In the genomic region with DNA sequence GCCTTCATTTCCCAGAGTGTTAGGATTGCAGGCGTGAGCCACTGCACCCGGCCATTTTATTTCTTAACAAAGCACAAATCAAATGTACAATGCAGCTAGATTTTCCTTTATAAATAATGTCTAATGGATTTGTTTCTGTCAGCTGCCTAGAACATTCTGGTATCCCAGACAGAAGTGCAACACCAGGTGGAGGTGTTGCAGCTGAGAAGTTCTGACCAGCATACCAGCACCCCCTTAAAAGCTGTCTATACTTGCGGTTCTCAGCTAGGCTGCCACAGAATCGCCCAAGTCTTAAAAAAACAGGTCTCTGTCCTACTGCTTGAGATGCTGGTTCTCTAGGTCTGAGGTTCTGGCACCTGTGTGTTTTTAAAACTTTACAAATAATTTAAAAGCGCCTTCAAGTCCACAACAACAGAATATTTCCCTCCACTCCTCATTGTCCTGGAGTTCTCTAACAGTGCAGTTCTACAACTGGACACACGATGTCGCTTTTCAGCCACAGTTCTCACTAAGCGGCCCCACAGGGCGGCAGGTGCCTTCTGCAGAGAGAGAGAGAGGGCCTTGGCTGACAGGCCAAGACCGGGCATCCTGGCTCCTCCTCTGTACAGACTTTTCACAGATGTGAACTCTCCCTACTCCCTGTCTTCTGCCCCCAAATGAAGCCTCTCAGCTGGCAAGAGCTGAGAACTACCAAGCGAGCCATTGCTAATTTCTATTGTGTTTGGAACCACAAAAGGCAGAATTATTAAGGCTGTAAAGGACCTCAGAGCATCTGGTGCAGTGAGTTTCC, we compare ENCODE assay signal across 1 cellular context.
TF ChIP-seq lines count a peak whose summit lies in the region.

No MANE protein-coding gene starts in this region.

TF ChIP-seq in HepG2, 621 proteins besides CTCF, POLR2A, EP300 and RAD21 (continued from another document and continues in another):
- TF ChIP-seq KAT7 (CRISPR knock-in tag; IDR thresholded peaks at IDR 0.05; ENCODE audit: borderline replicate concordance) (no peak), ERF (CRISPR knock-in tag; IDR thresholded peaks at IDR 0.05) (peak; percentile 60; the same call in 1 of the 2 replicates), AGO1 (IDR thresholded peaks at IDR 0.05; ENCODE audit: low read depth, low read length, poor library complexity, severe bottlenecking) (no peak), MEIS2 (CRISPR knock-in tag; IDR thresholded peaks at IDR 0.05) (0 out of 2 replicates have a peak, but pooled peaks have one; percentile 27), HNRNPK (IDR thresholded peaks at IDR 0.05; ENCODE audit: low read depth, low read length, poor library complexity, severe bottlenecking) (no peak), ATF1 (CRISPR knock-in tag; IDR thresholded peaks at IDR 0.05) (no peak), PAF1 (CRISPR knock-in tag; IDR thresholded peaks at IDR 0.05) (no peak), ZNF652 (CRISPR knock-in tag; IDR thresholded peaks at IDR 0.05; ENCODE audit: borderline replicate concordance, low read depth) (0 out of 2 replicates have a peak, but pooled peaks have one; percentile 20), ZNF780A (CRISPR knock-in tag; IDR thresholded peaks at IDR 0.05) (no peak), SRY (CRISPR knock-in tag; IDR thresholded peaks at IDR 0.05) (no peak), GZF1 (CRISPR knock-in tag; IDR thresholded peaks at IDR 0.05) (no peak), HMGA1 (CRISPR knock-in tag; conservative IDR thresholded peaks at IDR 0.05) (no peak), ONECUT2 (CRISPR knock-in tag; IDR thresholded peaks at IDR 0.05) (no peak), ZFP36L2 (CRISPR knock-in tag; IDR thresholded peaks at IDR 0.05) (no peak), ZNF569 (CRISPR knock-in tag; IDR thresholded peaks at IDR 0.05; ENCODE audit: borderline replicate concordance) (no peak), KDM3A (CRISPR knock-in tag; IDR thresholded peaks at IDR 0.05; ENCODE audit: low read depth) (0 out of 2 replicates have a peak, but pooled peaks have one; percentile 62), NFRKB (IDR thresholded peaks at IDR 0.05) (no peak), SETDB1 (CRISPR knock-in tag; IDR thresholded peaks at IDR 0.05; ENCODE audit: borderline replicate concordance) (no peak), CENPX (CRISPR knock-in tag; IDR thresholded peaks at IDR 0.05) (no peak), ZNF33B (CRISPR knock-in tag; IDR thresholded peaks at IDR 0.05) (no peak), MLLT10 (CRISPR knock-in tag; IDR thresholded peaks at IDR 0.05) (no peak), BRD4 (CRISPR knock-in tag; IDR thresholded peaks at IDR 0.05) (no peak), ZNF878 (CRISPR knock-in tag; IDR thresholded peaks at IDR 0.05) (no peak), ZBTB7A (CRISPR knock-in tag; IDR thresholded peaks at IDR 0.05) (no peak), CAMTA2 (CRISPR knock-in tag; IDR thresholded peaks at IDR 0.05; ENCODE audit: borderline replicate concordance) (no peak), ZNF703 (CRISPR knock-in tag; IDR thresholded peaks at IDR 0.05; ENCODE audit: borderline replicate concordance) (no peak), RBM22 (optimal IDR thresholded peaks at IDR 0.05; ENCODE audit: low read length) (no peak), HOXD1 (CRISPR knock-in tag; IDR thresholded peaks at IDR 0.05) (no peak), HMG20B (CRISPR knock-in tag; conservative IDR thresholded peaks at IDR 0.05) (peak; percentile 61; the same call in 1 of the 2 replicates), ZFP90 (CRISPR knock-in tag; IDR thresholded peaks at IDR 0.05; ENCODE audit: borderline replicate concordance) (no peak), CREM (IDR thresholded peaks at IDR 0.05) (no peak), CREM (CRISPR knock-in tag; IDR thresholded peaks at IDR 0.05) (no peak), ZNF484 (CRISPR knock-in tag; IDR thresholded peaks at IDR 0.05; ENCODE audit: borderline replicate concordance, low read depth) (no peak), ZNF441 (CRISPR knock-in tag; IDR thresholded peaks at IDR 0.05; ENCODE audit: borderline replicate concordance) (no peak), PRMT3 (CRISPR knock-in tag; IDR thresholded peaks at IDR 0.05; ENCODE audit: borderline replicate concordance, low read depth) (no peak), NPAS2 (CRISPR knock-in tag; IDR thresholded peaks at IDR 0.05; ENCODE audit: borderline replicate concordance) (no peak), ZNF329 (CRISPR knock-in tag; IDR thresholded peaks at IDR 0.05; ENCODE audit: low read depth) (no peak), NCOA5 (CRISPR knock-in tag; IDR thresholded peaks at IDR 0.05) (no peak), MAF1 (CRISPR knock-in tag; IDR thresholded peaks at IDR 0.05; ENCODE audit: borderline replicate concordance) (no peak)
- TF ChIP-seq, protein P1, sequence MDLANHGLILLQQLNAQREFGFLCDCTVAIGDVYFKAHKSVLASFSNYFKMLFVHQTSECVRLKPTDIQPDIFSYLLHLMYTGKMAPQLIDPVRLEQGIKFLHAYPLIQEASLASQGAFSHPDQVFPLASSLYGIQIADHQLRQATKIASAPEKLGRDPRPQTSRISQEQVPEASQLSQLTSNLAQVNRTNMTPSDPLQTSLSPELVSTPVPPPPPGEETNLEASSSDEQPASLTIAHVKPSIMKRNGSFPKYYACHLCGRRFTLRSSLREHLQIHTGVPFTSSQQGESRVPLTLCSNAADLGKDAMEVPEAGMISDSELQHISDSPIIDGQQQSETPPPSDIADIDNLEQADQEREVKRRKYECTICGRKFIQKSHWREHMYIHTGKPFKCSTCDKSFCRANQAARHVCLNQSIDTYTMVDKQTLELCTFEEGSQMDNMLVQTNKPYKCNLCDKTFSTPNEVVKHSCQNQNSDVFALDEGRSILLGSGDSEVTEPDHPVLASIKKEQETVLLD (CRISPR knock-in tag; IDR thresholded peaks at IDR 0.05; ENCODE audit: low read depth) = no peak
- TF ChIP-seq, protein P2, sequence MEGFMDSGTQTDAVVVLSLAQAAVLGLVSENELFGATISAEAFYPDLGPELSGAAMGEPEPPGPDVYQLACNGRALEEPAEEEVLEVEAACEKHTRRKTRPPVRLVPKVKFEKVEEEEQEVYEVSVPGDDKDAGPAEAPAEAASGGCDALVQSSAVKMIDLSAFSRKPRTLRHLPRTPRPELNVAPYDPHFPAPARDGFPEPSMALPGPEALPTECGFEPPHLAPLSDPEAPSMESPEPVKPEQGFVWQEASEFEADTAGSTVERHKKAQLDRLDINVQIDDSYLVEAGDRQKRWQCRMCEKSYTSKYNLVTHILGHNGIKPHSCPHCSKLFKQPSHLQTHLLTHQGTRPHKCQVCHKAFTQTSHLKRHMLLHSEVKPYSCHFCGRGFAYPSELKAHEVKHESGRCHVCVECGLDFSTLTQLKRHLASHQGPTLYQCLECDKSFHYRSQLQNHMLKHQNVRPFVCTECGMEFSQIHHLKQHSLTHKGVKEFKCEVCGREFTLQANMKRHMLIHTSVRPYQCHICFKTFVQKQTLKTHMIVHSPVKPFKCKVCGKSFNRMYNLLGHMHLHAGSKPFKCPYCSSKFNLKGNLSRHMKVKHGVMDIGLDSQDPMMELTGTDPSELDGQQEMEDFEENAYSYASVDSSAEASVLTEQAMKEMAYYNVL (CRISPR knock-in tag; IDR thresholded peaks at IDR 0.05; ENCODE audit: borderline replicate concordance) = no peak
- TF ChIP-seq, protein P3, sequence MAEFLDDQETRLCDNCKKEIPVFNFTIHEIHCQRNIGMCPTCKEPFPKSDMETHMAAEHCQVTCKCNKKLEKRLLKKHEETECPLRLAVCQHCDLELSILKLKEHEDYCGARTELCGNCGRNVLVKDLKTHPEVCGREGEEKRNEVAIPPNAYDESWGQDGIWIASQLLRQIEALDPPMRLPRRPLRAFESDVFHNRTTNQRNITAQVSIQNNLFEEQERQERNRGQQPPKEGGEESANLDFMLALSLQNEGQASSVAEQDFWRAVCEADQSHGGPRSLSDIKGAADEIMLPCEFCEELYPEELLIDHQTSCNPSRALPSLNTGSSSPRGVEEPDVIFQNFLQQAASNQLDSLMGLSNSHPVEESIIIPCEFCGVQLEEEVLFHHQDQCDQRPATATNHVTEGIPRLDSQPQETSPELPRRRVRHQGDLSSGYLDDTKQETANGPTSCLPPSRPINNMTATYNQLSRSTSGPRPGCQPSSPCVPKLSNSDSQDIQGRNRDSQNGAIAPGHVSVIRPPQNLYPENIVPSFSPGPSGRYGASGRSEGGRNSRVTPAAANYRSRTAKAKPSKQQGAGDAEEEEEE (CRISPR knock-in tag; IDR thresholded peaks at IDR 0.05; ENCODE audit: borderline replicate concordance) = no peak
- TF ChIP-seq, protein P4, sequence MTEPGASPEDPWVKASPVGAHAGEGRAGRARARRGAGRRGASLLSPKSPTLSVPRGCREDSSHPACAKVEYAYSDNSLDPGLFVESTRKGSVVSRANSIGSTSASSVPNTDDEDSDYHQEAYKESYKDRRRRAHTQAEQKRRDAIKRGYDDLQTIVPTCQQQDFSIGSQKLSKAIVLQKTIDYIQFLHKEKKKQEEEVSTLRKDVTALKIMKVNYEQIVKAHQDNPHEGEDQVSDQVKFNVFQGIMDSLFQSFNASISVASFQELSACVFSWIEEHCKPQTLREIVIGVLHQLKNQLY (CRISPR knock-in tag; IDR thresholded peaks at IDR 0.05) = no peak
- TF ChIP-seq, protein P5, sequence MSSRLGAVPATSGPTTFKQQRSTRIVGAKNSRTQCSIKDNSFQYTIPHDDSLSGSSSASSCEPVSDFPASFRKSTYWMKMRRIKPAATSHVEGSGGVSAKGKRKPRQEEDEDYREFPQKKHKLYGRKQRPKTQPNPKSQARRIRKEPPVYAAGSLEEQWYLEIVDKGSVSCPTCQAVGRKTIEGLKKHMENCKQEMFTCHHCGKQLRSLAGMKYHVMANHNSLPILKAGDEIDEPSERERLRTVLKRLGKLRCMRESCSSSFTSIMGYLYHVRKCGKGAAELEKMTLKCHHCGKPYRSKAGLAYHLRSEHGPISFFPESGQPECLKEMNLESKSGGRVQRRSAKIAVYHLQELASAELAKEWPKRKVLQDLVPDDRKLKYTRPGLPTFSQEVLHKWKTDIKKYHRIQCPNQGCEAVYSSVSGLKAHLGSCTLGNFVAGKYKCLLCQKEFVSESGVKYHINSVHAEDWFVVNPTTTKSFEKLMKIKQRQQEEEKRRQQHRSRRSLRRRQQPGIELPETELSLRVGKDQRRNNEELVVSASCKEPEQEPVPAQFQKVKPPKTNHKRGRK (CRISPR knock-in tag; IDR thresholded peaks at IDR 0.05) = no peak
- TF ChIP-seq, protein P6, sequence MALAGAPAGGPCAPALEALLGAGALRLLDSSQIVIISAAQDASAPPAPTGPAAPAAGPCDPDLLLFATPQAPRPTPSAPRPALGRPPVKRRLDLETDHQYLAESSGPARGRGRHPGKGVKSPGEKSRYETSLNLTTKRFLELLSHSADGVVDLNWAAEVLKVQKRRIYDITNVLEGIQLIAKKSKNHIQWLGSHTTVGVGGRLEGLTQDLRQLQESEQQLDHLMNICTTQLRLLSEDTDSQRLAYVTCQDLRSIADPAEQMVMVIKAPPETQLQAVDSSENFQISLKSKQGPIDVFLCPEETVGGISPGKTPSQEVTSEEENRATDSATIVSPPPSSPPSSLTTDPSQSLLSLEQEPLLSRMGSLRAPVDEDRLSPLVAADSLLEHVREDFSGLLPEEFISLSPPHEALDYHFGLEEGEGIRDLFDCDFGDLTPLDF (CRISPR knock-in tag; IDR thresholded peaks at IDR 0.05) = no peak
- TF ChIP-seq, protein P7, sequence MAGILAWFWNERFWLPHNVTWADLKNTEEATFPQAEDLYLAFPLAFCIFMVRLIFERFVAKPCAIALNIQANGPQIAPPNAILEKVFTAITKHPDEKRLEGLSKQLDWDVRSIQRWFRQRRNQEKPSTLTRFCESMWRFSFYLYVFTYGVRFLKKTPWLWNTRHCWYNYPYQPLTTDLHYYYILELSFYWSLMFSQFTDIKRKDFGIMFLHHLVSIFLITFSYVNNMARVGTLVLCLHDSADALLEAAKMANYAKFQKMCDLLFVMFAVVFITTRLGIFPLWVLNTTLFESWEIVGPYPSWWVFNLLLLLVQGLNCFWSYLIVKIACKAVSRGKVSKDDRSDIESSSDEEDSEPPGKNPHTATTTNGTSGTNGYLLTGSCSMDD (CRISPR knock-in tag; IDR thresholded peaks at IDR 0.05) = no peak
- TF ChIP-seq, protein P8, sequence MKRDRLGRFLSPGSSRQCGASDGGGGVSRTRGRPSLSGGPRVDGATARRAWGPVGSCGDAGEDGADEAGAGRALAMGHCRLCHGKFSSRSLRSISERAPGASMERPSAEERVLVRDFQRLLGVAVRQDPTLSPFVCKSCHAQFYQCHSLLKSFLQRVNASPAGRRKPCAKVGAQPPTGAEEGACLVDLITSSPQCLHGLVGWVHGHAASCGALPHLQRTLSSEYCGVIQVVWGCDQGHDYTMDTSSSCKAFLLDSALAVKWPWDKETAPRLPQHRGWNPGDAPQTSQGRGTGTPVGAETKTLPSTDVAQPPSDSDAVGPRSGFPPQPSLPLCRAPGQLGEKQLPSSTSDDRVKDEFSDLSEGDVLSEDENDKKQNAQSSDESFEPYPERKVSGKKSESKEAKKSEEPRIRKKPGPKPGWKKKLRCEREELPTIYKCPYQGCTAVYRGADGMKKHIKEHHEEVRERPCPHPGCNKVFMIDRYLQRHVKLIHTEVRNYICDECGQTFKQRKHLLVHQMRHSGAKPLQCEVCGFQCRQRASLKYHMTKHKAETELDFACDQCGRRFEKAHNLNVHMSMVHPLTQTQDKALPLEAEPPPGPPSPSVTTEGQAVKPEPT (CRISPR knock-in tag; IDR thresholded peaks at IDR 0.05; ENCODE audit: low read depth) = no peak
- TF ChIP-seq, protein P9, sequence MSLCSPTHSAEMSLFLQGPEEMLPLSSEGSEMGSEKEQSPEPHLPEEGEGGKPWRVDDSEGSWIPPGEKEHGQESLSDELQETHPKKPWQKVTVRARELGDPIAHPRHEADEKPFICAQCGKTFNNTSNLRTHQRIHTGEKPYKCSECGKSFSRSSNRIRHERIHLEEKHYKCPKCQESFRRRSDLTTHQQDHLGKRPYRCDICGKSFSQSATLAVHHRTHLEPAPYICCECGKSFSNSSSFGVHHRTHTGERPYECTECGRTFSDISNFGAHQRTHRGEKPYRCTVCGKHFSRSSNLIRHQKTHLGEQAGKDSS (CRISPR knock-in tag; IDR thresholded peaks at IDR 0.05; ENCODE audit: borderline replicate concordance, low read depth) = peak; percentile 65; the same call in 1 of the 2 replicates
